29 cellular contexts compared by ENCODE assay signal in the genomic region with DNA sequence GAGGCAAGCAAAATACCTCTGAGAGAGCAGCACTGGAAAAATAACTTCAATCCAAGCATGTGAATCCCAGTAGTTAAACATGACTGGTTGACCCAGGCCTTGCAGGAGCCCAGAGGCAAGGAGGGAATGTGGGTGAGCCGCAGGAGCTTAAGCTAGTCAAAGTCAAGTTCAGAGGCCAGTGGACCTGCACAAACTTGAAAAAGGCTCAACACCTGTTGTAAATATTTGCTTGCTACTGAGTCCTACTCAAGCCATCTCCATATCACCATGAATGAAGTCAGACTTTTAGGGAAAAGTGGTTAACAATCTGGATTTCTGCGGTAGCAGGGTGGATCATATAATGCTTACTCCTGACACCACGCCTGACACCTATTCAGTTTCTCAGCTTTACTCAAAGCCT.
"Had no signal": no experiment of that assay in that cellular context is flagged by ENCODE, and none has a peak within 500 bp of the region (broad histone marks: within the 10 kb centered on the region; RNA-seq: fewer than 3 reads in every experiment).

No MANE protein-coding gene starts in this region.

- H3K4me3 Mint-ChIP-seq: activated B cell treated with CpG ODN at 0.5 μM for 24 hours; activated CD4-positive, alpha-beta memory T cell treated with anti-CD3 and anti-CD28 coated beads for 36 hours; activated CD4-positive, alpha-beta T cell treated with anti-CD3 and anti-CD28 coated beads, Interleukin-2, amount 10 ng/mL, durations not matched to agents 7 days and 5 days; activated naive CD8-positive, alpha-beta T cell; activated T-cell treated with anti-CD3 and anti-CD28 coated beads, Interleukin-2, amount 50 U/mL, for 4 hours; brain; T-helper 1 cell treated with Interleukin-12 subunit alpha and Interleukin-12 subunit beta and Interleukin-4 antibody, amounts not matched to agents 30 μg/mL and 1 μg/mL, for 36 hours had no signal

- H3K36me3 ChIP-seq: cardiac muscle cell had no signal

- H3K4me3 ChIP-seq: cardiac muscle cell, SJSA1 had no signal

- H3K27me3 ChIP-seq: cardiac muscle cell, SJSA1 had no signal

- H3K4me1 ChIP-seq: SJSA1 had no signal

- H3K36me3 Mint-ChIP-seq: activated CD4-positive, alpha-beta memory T cell treated with anti-CD3 and anti-CD28 coated beads for 36 hours; activated naive CD8-positive, alpha-beta T cell; brain had no signal

- FAIRE-seq: astrocyte had no signal

- H3K4me1 Mint-ChIP-seq: brain had no signal

- ATAC-seq: activated T-cell treated with anti-CD3 and anti-CD28 coated beads, Interleukin-2, amount 50 U/mL, for 4 hours; Panc1; Right ventricle myocardium inferior; SK-N-SH treated with all-trans-retinoic acid at 6 μM for 48 hours had no signal

- H3K27ac Mint-ChIP-seq: activated B cell treated with CpG ODN at 0.5 μM for 24 hours; activated CD4-positive, alpha-beta memory T cell treated with anti-CD3 and anti-CD28 coated beads for 36 hours; activated CD4-positive, alpha-beta T cell treated with anti-CD3 and anti-CD28 coated beads, Interleukin-2, amount 10 ng/mL, durations not matched to agents 7 days and 5 days; activated naive CD8-positive, alpha-beta T cell; brain; T-helper 1 cell treated with Interleukin-12 subunit alpha and Interleukin-12 subunit beta and Interleukin-4 antibody, amounts not matched to agents 30 μg/mL and 1 μg/mL, for 36 hours had no signal

- H3K9me3 Mint-ChIP-seq: activated B cell treated with CpG ODN at 0.5 μM for 24 hours; activated CD4-positive, alpha-beta memory T cell treated with anti-CD3 and anti-CD28 coated beads for 36 hours; activated CD4-positive, alpha-beta T cell treated with anti-CD3 and anti-CD28 coated beads, Interleukin-2, amount 10 ng/mL, durations not matched to agents 7 days and 5 days; activated T-cell treated with anti-CD3 and anti-CD28 coated beads, Interleukin-2, amount 50 U/mL, for 4 hours; brain; T-helper 1 cell treated with Interleukin-12 subunit alpha and Interleukin-12 subunit beta and Interleukin-4 antibody, amounts not matched to agents 30 μg/mL and 1 μg/mL, for 36 hours had no signal

- H3K27ac ChIP-seq: cardiac muscle cell, SJSA1 had no signal

- H3K27me3 Mint-ChIP-seq: activated CD4-positive, alpha-beta memory T cell treated with anti-CD3 and anti-CD28 coated beads for 36 hours; brain had no signal

- DNase-seq: activated B cell treated with CpG ODN at 0.5 μM for 24 hours; activated CD4-positive, alpha-beta memory T cell treated with anti-CD3 and anti-CD28 coated beads for 36 hours; activated CD4-positive, alpha-beta T cell treated with anti-CD3 and anti-CD28 coated beads, Interleukin-2, amount 10 ng/mL, durations not matched to agents 7 days and 5 days; activated CD8-positive, alpha-beta memory T cell treated with anti-CD3 and anti-CD28 coated beads for 24 hours; activated effector memory CD4-positive, alpha-beta T cell treated with anti-CD3 and anti-CD28 coated beads, Interleukin-2, amount 50 U/mL, for 16 hours; activated naive CD4-positive, alpha-beta T cell treated with Interleukin-2 at 50 U/mL for 16 hours; activated T-cell treated with anti-CD3 and anti-CD28 coated beads, Interleukin-2, amount 50 U/mL, for 4 hours; amygdala; cerebellar nuclear complex; MM.1S; NCI-H1105; NCI-H1436; NCI-H187 treated with DMSO at 0.1 percent for 48 hours; NCI-H2081 treated with DMSO at 0.1 percent for 48 hours; NCI-H446; NCI-H524; NCI-H748 treated with DMSO at 0.1 percent for 48 hours; RPMI8226; SW 1271; T-helper 9 cell had no signal

- H3K9me3 ChIP-seq: SJSA1 had no signal
